In genomic region chr2:39188958-39189499, GRCh38 we compare ENCODE assay signal across 2 cellular contexts.
A peak's percentile ranks its signal among the peaks of the same experiment; 100 is the strongest.
TF ChIP-seq lines count a peak whose summit lies in the region.

No MANE protein-coding gene starts in this region.

TF ChIP-seq in PFSK-1, 5 proteins besides CTCF, POLR2A, EP300 and RAD21:
- no peak for TF ChIP-seq SIN3A (IDR thresholded peaks at IDR 0.05; ENCODE audit: borderline replicate concordance, insufficient read depth, low read length)
- peak; percentile 66 to 91; a peak in 3 of 4 replicates for TF ChIP-seq REST (IDR thresholded peaks at IDR 0.05; ENCODE audit: insufficient read depth in 1 of 2, low read depth in 2 of 2, low read length in 2 of 2)
TF ChIP-seq in PFSK-1: peak in this region for 1.

TF ChIP-seq in endothelial cell of umbilical vein, 7 proteins besides CTCF, POLR2A, EP300 and RAD21:
- TF ChIP-seq EZH2 (IDR thresholded peaks at IDR 0.05; ENCODE audit: borderline replicate concordance, low read depth, low read length, severe bottlenecking), result no peak
- no peak for TF ChIP-seq JUN (IDR thresholded peaks at IDR 0.05; ENCODE audit: borderline replicate concordance, insufficient read depth, insufficient read length, low read depth)
- TF ChIP-seq FOS (IDR thresholded peaks at IDR 0.05; ENCODE audit: borderline replicate concordance, insufficient read depth, low read length), result no peak
- no peak for TF ChIP-seq MAX (IDR thresholded peaks at IDR 0.05; ENCODE audit: insufficient read depth, insufficient read length)
- no peak for TF ChIP-seq MYC (IDR thresholded peaks at IDR 0.05; ENCODE audit: low read depth, low read length)
- TF ChIP-seq GATA2 (IDR thresholded peaks at IDR 0.05; ENCODE audit: insufficient read depth, insufficient read length, low read depth, low read length), result no peak
- TF ChIP-seq POLR2AphosphoS5 (IDR thresholded peaks at IDR 0.05; ENCODE audit: insufficient read depth, low read depth, low read length), result no peak
